12 cellular contexts compared by ENCODE assay signal in the genomic region with DNA sequence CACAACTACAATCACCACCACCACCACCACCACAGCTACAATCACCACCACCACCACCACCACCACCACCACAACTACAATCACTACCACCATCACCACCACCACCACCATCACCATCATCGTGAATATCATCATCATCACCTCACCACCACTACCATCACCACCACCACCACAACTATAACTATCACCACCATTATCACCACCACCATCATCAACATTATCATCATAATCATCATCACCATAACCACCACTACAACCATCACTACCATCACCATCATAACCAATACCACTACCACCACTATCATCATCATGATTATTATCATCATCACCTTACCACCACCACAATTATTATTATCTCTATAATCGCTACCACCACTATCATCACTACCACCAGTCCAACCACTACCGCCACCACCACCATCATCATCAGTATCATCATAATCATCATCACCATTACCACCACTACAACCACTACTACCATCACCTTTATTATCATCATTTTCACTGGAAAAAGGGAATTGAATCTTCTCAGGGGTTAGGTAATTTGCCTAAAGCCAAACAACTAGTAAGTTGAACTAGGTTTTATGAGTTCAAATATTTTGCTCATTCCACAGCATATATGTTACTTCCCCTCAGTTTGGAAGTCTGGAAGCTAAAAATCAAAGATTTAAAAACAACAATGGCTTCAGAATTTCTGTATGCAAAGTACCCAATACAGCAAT. TPM values are rescaled to one million over a fixed set of nuclear protein-coding genes. Genes with fewer than 3 reads are reported as not detected.
A peak's percentile ranks its signal among the peaks of the same experiment; 100 is the strongest.
DNase-seq lines count a peak whose midpoint lies in the region; ATAC-seq and TF ChIP-seq lines count a peak whose summit lies in the region.
"Had no signal": no experiment of that assay in that cellular context is flagged by ENCODE, and none has a peak within 500 bp of the region (broad histone marks: within the 10 kb centered on the region; RNA-seq: fewer than 3 reads in every experiment).

No MANE protein-coding gene starts in this region.

- intact Hi-C loops in activated CD8-positive, alpha-beta T cell treated with anti-CD3 and anti-CD28 coated beads for 36 hours (cut with micrococcal nuclease), result no loop called here

- H3K9me3 Mint-ChIP-seq in activated CD8-positive, alpha-beta T cell treated with anti-CD3 and anti-CD28 coated beads for 36 hours, result peaks cover 8% of the 10 kb centered on the region
- H3K9me3 Mint-ChIP-seq in endothelial cell (ENCODE audit: unreplicated experiment), result no peaks in the 10 kb centered on the region
- peaks cover 7 to 10% of the 10 kb centered on the region in 2 donors for H3K9me3 Mint-ChIP-seq in stimulated activated naive CD8-positive, alpha-beta T cell treated with anti-CD3 and anti-CD28 coated beads, Interleukin-15, amount 100 ng/mL, for 72 hours

- peak overlapping the region; percentile 92 for H3K4me3 Mint-ChIP-seq in activated CD8-positive, alpha-beta T cell treated with anti-CD3 and anti-CD28 coated beads for 36 hours
- no peak overlapping the region for H3K4me3 Mint-ChIP-seq in endothelial cell (ENCODE audit: unreplicated experiment)
- peak overlapping the region; percentile 72 to 98 for H3K4me3 Mint-ChIP-seq in stimulated activated naive CD8-positive, alpha-beta T cell treated with anti-CD3 and anti-CD28 coated beads, Interleukin-15, amount 100 ng/mL, for 72 hours

- peak; percentile 44 for DNase-seq in stimulated activated CD4-positive, alpha-beta T cell treated with anti-CD3 and anti-CD28 coated beads, Interleukin-4, amount 100 ng/mL, for 24 hours
- DNase-seq in stimulated activated CD4-positive, alpha-beta T cell treated with anti-CD3 and anti-CD28 coated beads, Interleukin-1b, Interleukin-23, amount 100 ng/mL, for 48 hours, result no peak
- peak; percentile 69 for DNase-seq in activated CD8-positive, alpha-beta T cell treated with anti-CD3 and anti-CD28 coated beads for 36 hours
- DNase-seq in endothelial cell (ENCODE audit: low spot score), result no peak
- DNase-seq in stimulated activated naive CD8-positive, alpha-beta T cell treated with anti-CD3 and anti-CD28 coated beads, Interleukin-15, amount 100 ng/mL, for 72 hours, result peak in 1 of 2 donors; percentile 73
- no peak for DNase-seq in COLO829 (ENCODE audit: low spot score)
- no peak for DNase-seq in anterior cingulate cortex (lab: John Stamatoyannopoulos, UW)
- DNase-seq: activated CD8-positive, alpha-beta memory T cell treated with anti-CD3 and anti-CD28 coated beads, Interleukin-2, amount 50 U/mL, for 4 hours; body of pancreas; effector CD4-positive, alpha-beta T cell; foreskin keratinocyte had no signal

- H3K36me3 Mint-ChIP-seq in activated CD8-positive, alpha-beta T cell treated with anti-CD3 and anti-CD28 coated beads for 36 hours (ENCODE audit: low read depth), result peaks cover 26% of the 10 kb centered on the region
- no peaks in the 10 kb centered on the region for H3K36me3 Mint-ChIP-seq in endothelial cell (ENCODE audit: low read depth, unreplicated experiment)

- peaks cover 4% of the 10 kb centered on the region for H3K27me3 Mint-ChIP-seq in activated CD8-positive, alpha-beta T cell treated with anti-CD3 and anti-CD28 coated beads for 36 hours
- peaks cover 2% of the 10 kb centered on the region for H3K27me3 Mint-ChIP-seq in endothelial cell (ENCODE audit: unreplicated experiment)
- H3K27me3 Mint-ChIP-seq in stimulated activated naive CD8-positive, alpha-beta T cell treated with anti-CD3 and anti-CD28 coated beads, Interleukin-15, amount 100 ng/mL, for 72 hours, result no peaks in the 10 kb centered on the region

- peak overlapping the region; percentile 95 for H3K27ac Mint-ChIP-seq in activated CD8-positive, alpha-beta T cell treated with anti-CD3 and anti-CD28 coated beads for 36 hours
- H3K27ac Mint-ChIP-seq in endothelial cell (ENCODE audit: unreplicated experiment), result peak overlapping the region; percentile 12
- H3K27ac Mint-ChIP-seq in stimulated activated naive CD8-positive, alpha-beta T cell treated with anti-CD3 and anti-CD28 coated beads, Interleukin-15, amount 100 ng/mL, for 72 hours, result peak overlapping the region; percentile 88 to 96

- POLR2A ChIA-PET in activated CD8-positive, alpha-beta T cell treated with anti-CD3 and anti-CD28 coated beads for 36 hours (lab: Charles Lee), result interaction anchor here (0.7 to 13.3 kb wide), 15 partner anchors 9 to 211 kb away, joined by 3 to 191 read pairs (median 6); a partner anchor contains a TSS

- H3K4me1 Mint-ChIP-seq in activated CD8-positive, alpha-beta T cell treated with anti-CD3 and anti-CD28 coated beads for 36 hours (ENCODE audit: low read depth), result peaks cover 75% of the 10 kb centered on the region
- peaks cover 24% of the 10 kb centered on the region for H3K4me1 Mint-ChIP-seq in endothelial cell (ENCODE audit: unreplicated experiment)
- H3K4me1 Mint-ChIP-seq in stimulated activated naive CD8-positive, alpha-beta T cell treated with anti-CD3 and anti-CD28 coated beads, Interleukin-15, amount 100 ng/mL, for 72 hours, result peaks cover 81% of the 10 kb centered on the region

- no peak for TF ChIP-seq CTCF in activated CD8-positive, alpha-beta T cell treated with anti-CD3 and anti-CD28 coated beads for 36 hours (IDR thresholded peaks at IDR 0.05)
- no peak for TF ChIP-seq CTCF in endothelial cell (IDR thresholded peaks at IDR 0.05; ENCODE audit: unreplicated experiment)

- no peak for ATAC-seq in activated CD8-positive, alpha-beta T cell treated with anti-CD3 and anti-CD28 coated beads for 36 hours
- ATAC-seq in stimulated activated naive CD8-positive, alpha-beta T cell treated with anti-CD3 and anti-CD28 coated beads, Interleukin-15, amount 100 ng/mL, for 72 hours, result peak; percentile 35
- ATAC-seq in GM18867 (IDR thresholded peaks at IDR 0.05; ENCODE audit: unreplicated experiment), result no peak
- ATAC-seq: body of pancreas, foreskin keratinocyte had no signal

- CTCF ChIA-PET in activated CD8-positive, alpha-beta T cell treated with anti-CD3 and anti-CD28 coated beads for 36 hours (lab: Charles Lee), result interaction anchor here (0.7 to 2.3 kb wide), 9 partner anchors 16 to 144 kb away, joined by 3 to 17 read pairs (median 4); no protein-coding TSS in a partner anchor

RNA-seq across cellular contexts. Expression of a gene that starts 8.4 kb away (rescaled TPM):
- 10 to 100 TPM; 88.3 to 96.3 TPM for total RNA-seq in activated CD8-positive, alpha-beta T cell treated with anti-CD3 and anti-CD28 coated beads for 36 hours
- total RNA-seq in endothelial cell (ENCODE audit: unreplicated experiment), result 1.1 TPM

Comparison
In these comparisons a context has a peak if more than half of its experiments do, and no peak if none do; other contexts are left out.
1. DNase-seq: peak in stimulated activated CD4-positive, alpha-beta T cell treated with anti-CD3 and anti-CD28 coated beads, Interleukin-4, amount 100 ng/mL, for 24 hours (single experiment) and activated CD8-positive, alpha-beta T cell treated with anti-CD3 and anti-CD28 coated beads for 36 hours (single experiment); none in stimulated activated CD4-positive, alpha-beta T cell treated with anti-CD3 and anti-CD28 coated beads, Interleukin-1b, Interleukin-23, amount 100 ng/mL, for 48 hours (single experiment), endothelial cell (single experiment), COLO829 (single experiment) and anterior cingulate cortex (0 of 58).
2. H3K27ac Mint-ChIP-seq: peak in every context shown above with its lines; median percentile 95 in activated CD8-positive, alpha-beta T cell treated with anti-CD3 and anti-CD28 coated beads for 36 hours; 92 in stimulated activated naive CD8-positive, alpha-beta T cell treated with anti-CD3 and anti-CD28 coated beads, Interleukin-15, amount 100 ng/mL, for 72 hours; 12 in endothelial cell.
3. RNA of a gene that starts 8.4 kb away (total RNA-seq): 88.3 to 96.3 TPM in activated CD8-positive, alpha-beta T cell treated with anti-CD3 and anti-CD28 coated beads for 36 hours; 1.1 TPM in endothelial cell (single experiment); every median in the first group is over 10 times any median in the second.